Comparison of ENCODE assay signal across 9 cellular contexts in genomic region chr3:184234224-184234623, GRCh38. TPM values are rescaled to one million over a fixed set of nuclear protein-coding genes. Genes with fewer than 3 reads are reported as not detected.
DNase-seq lines count a peak whose midpoint lies in the region; ATAC-seq, FAIRE-seq and TF ChIP-seq lines count a peak whose summit lies in the region.
"Had no signal": no experiment of that assay in that cellular context is flagged by ENCODE, and none has a peak within 500 bp of the region (broad histone marks: within the 10 kb centered on the region; RNA-seq: fewer than 3 reads in every experiment).

No MANE protein-coding gene starts in this region.

- H4K20me1 ChIP-seq in astrocyte (ENCODE audit: insufficient read depth, low read length): peaks cover 6% of the 10 kb centered on the region

- H3K36me3 Mint-ChIP-seq in astrocyte (ENCODE audit: low read depth, unreplicated experiment): no peaks in the 10 kb centered on the region

- H3K27ac ChIP-seq in astrocyte (ENCODE audit: low read depth, low read length) (no peak overlapping the region), kidney (ENCODE audit: low read depth in 2 of 2, low read length in 2 of 2) (no peak overlapping the region), vagina (no peak overlapping the region)

- TF ChIP-seq POLR2A in vagina (IDR thresholded peaks at IDR 0.05) (no peak), GM12891 (IDR thresholded peaks at IDR 0.05; ENCODE audit: low read depth, low read length) (no peak)

- H3K27me3 ChIP-seq in astrocyte (ENCODE audit: insufficient read depth, low read length): peaks cover 31% of the 10 kb centered on the region
- H3K27me3 ChIP-seq in vagina: peaks cover 19% of the 10 kb centered on the region

- no peak overlapping the region for H2AFZ ChIP-seq in astrocyte (ENCODE audit: low read depth, low read length)

- H3K9me3 ChIP-seq in astrocyte (ENCODE audit: insufficient read depth, low read depth, low read length): no peaks in the 10 kb centered on the region
- no peaks in the 10 kb centered on the region for H3K9me3 ChIP-seq in kidney (ENCODE audit: control insufficient read depth in 1 of 2, low read length in 2 of 2)
- no peaks in the 10 kb centered on the region for H3K9me3 ChIP-seq in vagina

- DNase-seq in Ammon's horn (ENCODE audit: low spot score) (peak; percentile 61), HTR-8/SVneo (ENCODE audit: insufficient read length, low spot score) (peak; percentile 89), astrocyte (ENCODE audit: low read depth) (peak; percentile 70), kidney (peak; percentile 95), NCI-H187 (lab: John Stamatoyannopoulos, UW) (no peak), vagina (ENCODE audit: extremely low spot score in 2 of 2) (no peak), GM12891 (ENCODE audit: insufficient read length, low spot score) (no peak)
- DNase-seq: activated CD8-positive, alpha-beta memory T cell treated with anti-CD3 and anti-CD28 coated beads for 24 hours had no signal

- FAIRE-seq in HTR-8/SVneo (lab: Jason Lieb, UNC) (peak; percentile 33), astrocyte (lab: Jason Lieb, UNC) (no peak), kidney (lab: Jason Lieb, UNC) (no peak), GM12891 (lab: Jason Lieb, UNC) (no peak)

- H3K36me3 ChIP-seq in astrocyte (ENCODE audit: insufficient read depth, low read length) (no peaks in the 10 kb centered on the region), kidney (ENCODE audit: control insufficient read depth in 1 of 2, insufficient read depth in 2 of 2, low read length in 2 of 2) (no peaks in the 10 kb centered on the region), vagina (no peaks in the 10 kb centered on the region)

- peaks cover 11% of the 10 kb centered on the region for H3K4me1 Mint-ChIP-seq in astrocyte (ENCODE audit: low read depth, unreplicated experiment)

- H3K4me1 ChIP-seq in astrocyte (ENCODE audit: insufficient read depth, low read length) (peaks cover 13% of the 10 kb centered on the region), kidney (ENCODE audit: control insufficient read depth in 1 of 2, insufficient read depth in 1 of 2, low read depth in 1 of 2, low read length in 2 of 2) (peaks cover 0 to 12% of the 10 kb centered on the region in 2 donors), vagina (peaks cover 12% of the 10 kb centered on the region)

- no peak overlapping the region for H3K27ac Mint-ChIP-seq in astrocyte (ENCODE audit: unreplicated experiment)

- peaks cover 62% of the 10 kb centered on the region for H3K27me3 Mint-ChIP-seq in astrocyte (ENCODE audit: low read depth, unreplicated experiment)

- ATAC-seq in HG03469 (IDR thresholded peaks at IDR 0.05; ENCODE audit: unreplicated experiment): no peak

- intact Hi-C loops in kidney (cut with DNase I): no loop called here
- intact Hi-C loops in vagina (cut with DNase I): no loop called here

- no peak overlapping the region for H3K4me3 Mint-ChIP-seq in astrocyte (ENCODE audit: unreplicated experiment)

- no peak overlapping the region for H3K4me3 ChIP-seq in astrocyte (ENCODE audit: insufficient read depth, low read depth, low read length)
- H3K4me3 ChIP-seq in kidney (ENCODE audit: low read length in 2 of 2): no peak overlapping the region
- no peak overlapping the region for H3K4me3 ChIP-seq in vagina

- H3K9ac ChIP-seq in astrocyte (ENCODE audit: low read length) (no peak overlapping the region), kidney (ENCODE audit: low read length in 2 of 2) (no peak overlapping the region)

- no peaks in the 10 kb centered on the region for H3K9me3 Mint-ChIP-seq in astrocyte (ENCODE audit: unreplicated experiment)

- TF ChIP-seq CTCF in astrocyte (IDR thresholded peaks at IDR 0.05; ENCODE audit: insufficient read depth, low read depth, low read length) (no peak), kidney (IDR thresholded peaks at IDR 0.05; ENCODE audit: borderline replicate concordance, extremely low read depth, insufficient read depth) (no peak), vagina (IDR thresholded peaks at IDR 0.05) (no peak)

- no peaks in the 10 kb centered on the region for H3K79me2 ChIP-seq in astrocyte (ENCODE audit: insufficient read depth, low read length)

- peak overlapping the region; percentile 2 for H3K4me2 ChIP-seq in astrocyte (ENCODE audit: low read length)

TF ChIP-seq in GM12891, 5 proteins besides CTCF, POLR2A, EP300 and RAD21:
- no peak for TF ChIP-seq PAX5 (IDR thresholded peaks at IDR 0.05; ENCODE audit: insufficient read depth, low read length, severe bottlenecking)
- no peak for TF ChIP-seq POU2F2 (IDR thresholded peaks at IDR 0.05; ENCODE audit: low read depth, low read length)
- TF ChIP-seq SPI1 (IDR thresholded peaks at IDR 0.05; ENCODE audit: low read depth, low read length): no peak
- no peak for TF ChIP-seq TAF1 (IDR thresholded peaks at IDR 0.05; ENCODE audit: low read depth, low read length)
- TF ChIP-seq POLR2AphosphoS5 (IDR thresholded peaks at IDR 0.05; ENCODE audit: low read depth, low read length): no peak

RNA-seq across cellular contexts. Expression of gene VWA5B2, which starts 4.8 kb away (rescaled TPM):
- total RNA-seq in astrocyte (0.23 TPM in 1 of 2 replicates, not detected in the other), kidney (0.25 TPM), vagina (0.98 TPM)
- polyA plus RNA-seq in kidney (ENCODE audit: insufficient read depth, low read depth, low replicate concordance): 0.11 TPM
- polyA plus RNA-seq in GM12891 (2012; ENCODE audit: low read depth, missing spikeins): 0.08 TPM

RNA-seq across cellular contexts. Expression of gene ALG3, which starts 14.5 kb away (rescaled TPM):
- 47.1 and 51.1 TPM in 2 replicates for total RNA-seq in astrocyte
- total RNA-seq in kidney: 33.6 TPM
- polyA plus RNA-seq in kidney (ENCODE audit: insufficient read depth, low read depth, low replicate concordance): 39.8 TPM
- total RNA-seq in vagina: 58.2 TPM
- 29.7 TPM for polyA plus RNA-seq in GM12891 (2012; ENCODE audit: low read depth, missing spikeins)

RNA-seq across cellular contexts. Expression of gene EEF1AKMT4, which starts 15.2 kb away (rescaled TPM):
- total RNA-seq in astrocyte: 7.2 TPM in 2 replicates
- 2.8 TPM for total RNA-seq in kidney
- 6.1 TPM for polyA plus RNA-seq in kidney (ENCODE audit: insufficient read depth, low read depth, low replicate concordance)
- total RNA-seq in vagina: 5.6 TPM
- 5.7 TPM for polyA plus RNA-seq in GM12891 (2012; ENCODE audit: low read depth, missing spikeins)

RNA-seq across cellular contexts. Expression of gene CAMK2N2, which starts 27.1 kb away (rescaled TPM):
- total RNA-seq in astrocyte (2.6 and 3.4 TPM in 2 replicates), kidney (0.31 TPM), vagina (not detected)
- polyA plus RNA-seq in kidney (ENCODE audit: insufficient read depth, low read depth, low replicate concordance): 0.39 TPM
- not detected for polyA plus RNA-seq in GM12891 (2012; ENCODE audit: low read depth, missing spikeins)

RNA-seq across cellular contexts. Expression of gene ECE2, which starts 41.6 kb away (rescaled TPM):
- total RNA-seq in astrocyte (not detected in 2 replicates), kidney (not detected), vagina (1.7 TPM)
- polyA plus RNA-seq in kidney (ENCODE audit: insufficient read depth, low read depth, low replicate concordance): not detected
- not detected for polyA plus RNA-seq in GM12891 (2012; ENCODE audit: low read depth, missing spikeins)

Comparison
In these comparisons a context has a peak if more than half of its experiments do, and no peak if none do; other contexts are left out.
1. DNase-seq: peak in Ammon's horn (single experiment), HTR-8/SVneo (single experiment), astrocyte (single experiment) and kidney (single experiment); none in NCI-H187 (0 of 2), vagina (0 of 2) and GM12891 (single experiment).